Comparison of ENCODE assay signal across 8 cellular contexts in the genomic region with DNA sequence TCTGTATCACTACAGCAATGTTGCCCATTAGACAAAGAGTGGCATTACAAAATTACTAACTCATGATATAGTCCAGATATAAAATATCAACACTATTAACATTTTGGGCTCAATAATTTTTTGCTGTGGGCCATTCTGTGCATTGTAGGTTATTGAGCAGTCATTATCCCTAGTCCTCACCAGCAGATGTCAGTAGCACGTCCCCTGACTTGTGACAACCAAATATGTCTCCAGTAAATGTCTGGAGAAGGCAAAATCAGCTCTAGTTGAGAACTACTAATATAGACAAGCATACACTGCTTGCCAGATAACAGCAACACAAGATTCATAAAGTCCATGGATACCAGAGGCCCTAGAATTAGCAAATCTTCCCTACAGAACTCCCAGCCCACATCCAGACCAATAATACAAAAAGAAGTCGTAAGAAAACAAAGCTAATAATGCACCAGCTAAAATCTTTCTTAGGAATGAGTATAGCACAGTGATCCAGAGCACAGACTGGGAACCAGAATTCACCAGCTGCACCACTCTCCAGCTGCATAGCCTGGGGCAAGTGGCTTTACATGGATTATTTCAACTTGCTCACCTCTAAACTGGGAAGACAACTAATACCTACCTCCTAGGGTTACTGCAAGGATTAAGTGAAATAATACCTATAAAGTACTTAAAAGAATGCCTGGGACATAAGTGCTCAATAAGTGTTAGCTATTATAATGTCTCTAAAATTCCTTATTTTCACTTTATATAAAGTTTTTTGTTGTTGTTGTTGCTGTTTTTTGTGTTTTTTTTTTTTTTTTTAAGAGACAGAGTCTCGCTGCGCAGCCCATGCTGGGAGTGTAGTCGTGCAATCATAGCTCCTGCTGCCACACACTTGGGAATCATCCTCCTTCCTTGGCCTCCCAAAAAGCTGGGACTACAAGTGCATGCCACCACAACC. TPM values are rescaled to one million over a fixed set of nuclear protein-coding genes. Genes with fewer than 3 reads are reported as not detected.
DNase-seq lines count a peak whose midpoint lies in the region; ATAC-seq and TF ChIP-seq lines count a peak whose summit lies in the region.

No MANE protein-coding gene starts in this region.

- H3K27ac ChIP-seq in transverse colon = no peak overlapping the region
- no peak overlapping the region for H3K27ac ChIP-seq in MM.1S (ENCODE audit: low read length)

- H3K27me3 ChIP-seq in transverse colon (no peaks in the 10 kb centered on the region), MM.1S (replicated peaks; ENCODE audit: insufficient read depth, low read length) (no peaks in the 10 kb centered on the region)

- no peak overlapping the region for H3K4me3 Mint-ChIP-seq in activated CD4-positive, alpha-beta T cell treated with anti-CD3 and anti-CD28 coated beads, Interleukin-2, amount 10 ng/mL, durations not matched to agents 24 days and 14 days
- no peak overlapping the region for H3K4me3 Mint-ChIP-seq in activated T-helper 2 cell treated with anti-CD3 and anti-CD28 coated beads, Interferon-gamma antibody, Interleukin-2, Interleukin-4, amounts not matched to agents 10 μg/mL and 5 μg/mL and 100 μg/mL, durations not matched to agents 14 hours and 24 hours and 36 hours (ENCODE audit: low read depth)

- no peak overlapping the region for H2AFZ ChIP-seq in MM.1S (ENCODE audit: low read length)

- H3K4me2 ChIP-seq in MM.1S (ENCODE audit: low read depth, low read length) = no peak overlapping the region

- in situ Hi-C loops in transverse colon (cut with MboI; ENCODE audit: low pct_ligation_motif_present in 1 of 4, low pct_unique_long_range_greater_than_20kb in 1 of 4, low sequenced_read_pairs in 3 of 4) = no loop called here

- peaks cover 33% of the 10 kb centered on the region for H3K36me3 Mint-ChIP-seq in activated CD4-positive, alpha-beta T cell treated with anti-CD3 and anti-CD28 coated beads, Interleukin-2, amount 10 ng/mL, durations not matched to agents 24 days and 14 days (ENCODE audit: low read depth)
- peaks cover 37% of the 10 kb centered on the region for H3K36me3 Mint-ChIP-seq in activated T-helper 2 cell treated with anti-CD3 and anti-CD28 coated beads, Interferon-gamma antibody, Interleukin-2, Interleukin-4, amounts not matched to agents 10 μg/mL and 5 μg/mL and 100 μg/mL, durations not matched to agents 14 hours and 24 hours and 36 hours (ENCODE audit: low read depth)

- H3K36me3 ChIP-seq in transverse colon (peaks cover 0 to 14% (median 6%) of the 10 kb centered on the region in 4 donors), MM.1S (replicated peaks; ENCODE audit: insufficient read depth, low read length) (peaks cover 9% of the 10 kb centered on the region; the same call in 1 of the 2 replicates)

- H3F3A ChIP-seq in MM.1S (ENCODE audit: insufficient read depth, low read length) = no peaks in the 10 kb centered on the region

- H3K9me2 ChIP-seq in MM.1S (replicated peaks; ENCODE audit: insufficient read depth, low read length) = no peaks in the 10 kb centered on the region

- no peak overlapping the region for H3K9ac ChIP-seq in MM.1S (ENCODE audit: low read length)

- H3K27ac Mint-ChIP-seq in activated CD4-positive, alpha-beta T cell treated with anti-CD3 and anti-CD28 coated beads, Interleukin-2, amount 10 ng/mL, durations not matched to agents 24 days and 14 days = no peak overlapping the region
- H3K27ac Mint-ChIP-seq in activated T-helper 2 cell treated with anti-CD3 and anti-CD28 coated beads, Interferon-gamma antibody, Interleukin-2, Interleukin-4, amounts not matched to agents 10 μg/mL and 5 μg/mL and 100 μg/mL, durations not matched to agents 14 hours and 24 hours and 36 hours = peak overlapping the region; percentile 25

- intact Hi-C loops in activated CD4-positive, alpha-beta T cell treated with anti-CD3 and anti-CD28 coated beads, Interleukin-2, amount 10 ng/mL, durations not matched to agents 24 days and 14 days (cut with micrococcal nuclease) = loop anchor here (1.0 to 5.0 kb wide), 2 partner anchors 36 to 72 kb away; no protein-coding TSS in a partner anchor
- intact Hi-C loops in activated T-helper 2 cell treated with anti-CD3 and anti-CD28 coated beads, Interferon-gamma antibody, Interleukin-2, Interleukin-4, amounts not matched to agents 10 μg/mL and 5 μg/mL and 100 μg/mL, durations not matched to agents 14 hours and 24 hours and 36 hours (cut with micrococcal nuclease) = loop anchor here (1.0 kb wide), 1 partner anchor 72 kb away; no protein-coding TSS in a partner anchor
- intact Hi-C loops in transverse colon (cut with DNase I; ENCODE audit: low total_unique reads) = no loop called here

- WGBS in transverse colon (ENCODE audit: low coverage in 1 of 2), 2 donors = 81 to 91% methylated on average over 5 of the region's 5 CpGs

- peaks cover 13% of the 10 kb centered on the region; the same call in 1 of the 2 replicates for H4K20me1 ChIP-seq in MM.1S (ENCODE audit: insufficient read depth, low read length)

- H3K4me3 ChIP-seq in transverse colon (no peak overlapping the region), MM.1S (ENCODE audit: low read length) (no peak overlapping the region)

- no peak for ATAC-seq in GM18520 (IDR thresholded peaks at IDR 0.05; ENCODE audit: unreplicated experiment)

- no peaks in the 10 kb centered on the region for H3K9me3 Mint-ChIP-seq in activated CD4-positive, alpha-beta T cell treated with anti-CD3 and anti-CD28 coated beads, Interleukin-2, amount 10 ng/mL, durations not matched to agents 24 days and 14 days
- H3K9me3 Mint-ChIP-seq in activated T-helper 2 cell treated with anti-CD3 and anti-CD28 coated beads, Interferon-gamma antibody, Interleukin-2, Interleukin-4, amounts not matched to agents 10 μg/mL and 5 μg/mL and 100 μg/mL, durations not matched to agents 14 hours and 24 hours and 36 hours = no peaks in the 10 kb centered on the region

- H3K4me1 ChIP-seq in transverse colon (peaks cover 0 to 12% (median 2%) of the 10 kb centered on the region in 4 donors), MM.1S (ENCODE audit: low read length) (no peaks in the 10 kb centered on the region)

- TF ChIP-seq CTCF in transverse colon (IDR thresholded peaks at IDR 0.05) = peak in 4 of 5 experiments; percentile 31 to 47 (median 46)
- no peak for TF ChIP-seq CTCF in MM.1S (IDR thresholded peaks at IDR 0.05; ENCODE audit: low read length)

- H3K4me1 Mint-ChIP-seq in activated CD4-positive, alpha-beta T cell treated with anti-CD3 and anti-CD28 coated beads, Interleukin-2, amount 10 ng/mL, durations not matched to agents 24 days and 14 days = peaks cover 17% of the 10 kb centered on the region
- peaks cover 20% of the 10 kb centered on the region for H3K4me1 Mint-ChIP-seq in activated T-helper 2 cell treated with anti-CD3 and anti-CD28 coated beads, Interferon-gamma antibody, Interleukin-2, Interleukin-4, amounts not matched to agents 10 μg/mL and 5 μg/mL and 100 μg/mL, durations not matched to agents 14 hours and 24 hours and 36 hours (ENCODE audit: low read depth)

- TF ChIP-seq POLR2A in transverse colon (IDR thresholded peaks at IDR 0.05) = no peak

- H3K27me3 Mint-ChIP-seq in activated CD4-positive, alpha-beta T cell treated with anti-CD3 and anti-CD28 coated beads, Interleukin-2, amount 10 ng/mL, durations not matched to agents 24 days and 14 days = no peaks in the 10 kb centered on the region
- no peaks in the 10 kb centered on the region for H3K27me3 Mint-ChIP-seq in activated T-helper 2 cell treated with anti-CD3 and anti-CD28 coated beads, Interferon-gamma antibody, Interleukin-2, Interleukin-4, amounts not matched to agents 10 μg/mL and 5 μg/mL and 100 μg/mL, durations not matched to agents 14 hours and 24 hours and 36 hours (ENCODE audit: low read depth)

- H3K79me2 ChIP-seq in MM.1S (ENCODE audit: low read length) = peaks cover 99% of the 10 kb centered on the region

- no peak for TF ChIP-seq EP300 in transverse colon (IDR thresholded peaks at IDR 0.05; ENCODE audit: low read depth)

- DNase-seq in activated CD4-positive, alpha-beta T cell treated with anti-CD3 and anti-CD28 coated beads, Interleukin-2, amount 10 ng/mL, durations not matched to agents 24 days and 14 days = peak; percentile 81
- DNase-seq in activated CD4-positive, alpha-beta T cell treated with anti-CD3 and anti-CD28 coated beads, Interleukin-2, amount 50 U/mL, for 48 hours = no peak
- DNase-seq in NCI-H1105 treated with DMSO at 0.1 percent for 48 hours (lab: John Stamatoyannopoulos, UW) (peak; percentile 31), hepatic stellate cell (ENCODE audit: low spot score) (peak; percentile 54), transverse colon (no peak), MM.1S (no peak)
- DNase-seq in activated T-helper 2 cell treated with anti-CD3 and anti-CD28 coated beads, Interferon-gamma antibody, Interleukin-2, Interleukin-4, amounts not matched to agents 10 μg/mL and 5 μg/mL and 100 μg/mL, durations not matched to agents 14 hours and 24 hours and 36 hours (ENCODE audit: low spot score) = no peak

- H3K9me3 ChIP-seq in transverse colon (no peaks in the 10 kb centered on the region), MM.1S (replicated peaks; ENCODE audit: insufficient read depth, low read length) (no peaks in the 10 kb centered on the region)

RNA-seq across cellular contexts. Expression of a gene that starts 23.7 kb away (rescaled TPM):
- 73.5 and 74.7 TPM in 2 replicates for total RNA-seq in activated CD4-positive, alpha-beta T cell treated with anti-CD3 and anti-CD28 coated beads, Interleukin-2, amount 10 ng/mL, durations not matched to agents 24 days and 14 days
- 67.1 and 71.7 TPM in 2 replicates for total RNA-seq in activated T-helper 2 cell treated with anti-CD3 and anti-CD28 coated beads, Interferon-gamma antibody, Interleukin-2, Interleukin-4, amounts not matched to agents 10 μg/mL and 5 μg/mL and 100 μg/mL, durations not matched to agents 14 hours and 24 hours and 36 hours
- total RNA-seq in transverse colon = 100 to 1,000 TPM in 1 of 4 donors, 10 to 100 TPM in 3; 31.8 to 126 (median 56.0) TPM

Comparison
In these comparisons a context has a peak if more than half of its experiments do, and no peak if none do; other contexts are left out.
1. DNase-seq: peak in activated CD4-positive, alpha-beta T cell treated with anti-CD3 and anti-CD28 coated beads, Interleukin-2, amount 10 ng/mL, durations not matched to agents 24 days and 14 days (single experiment), NCI-H1105 treated with DMSO at 0.1 percent for 48 hours (single experiment) and hepatic stellate cell (single experiment); none in activated CD4-positive, alpha-beta T cell treated with anti-CD3 and anti-CD28 coated beads, Interleukin-2, amount 50 U/mL, for 48 hours (0 of 2), activated T-helper 2 cell treated with anti-CD3 and anti-CD28 coated beads, Interferon-gamma antibody, Interleukin-2, Interleukin-4, amounts not matched to agents 10 μg/mL and 5 μg/mL and 100 μg/mL, durations not matched to agents 14 hours and 24 hours and 36 hours (single experiment), transverse colon (single experiment) and MM.1S (single experiment).